ENCODE assay signal across 16 cellular contexts in the genomic region with DNA sequence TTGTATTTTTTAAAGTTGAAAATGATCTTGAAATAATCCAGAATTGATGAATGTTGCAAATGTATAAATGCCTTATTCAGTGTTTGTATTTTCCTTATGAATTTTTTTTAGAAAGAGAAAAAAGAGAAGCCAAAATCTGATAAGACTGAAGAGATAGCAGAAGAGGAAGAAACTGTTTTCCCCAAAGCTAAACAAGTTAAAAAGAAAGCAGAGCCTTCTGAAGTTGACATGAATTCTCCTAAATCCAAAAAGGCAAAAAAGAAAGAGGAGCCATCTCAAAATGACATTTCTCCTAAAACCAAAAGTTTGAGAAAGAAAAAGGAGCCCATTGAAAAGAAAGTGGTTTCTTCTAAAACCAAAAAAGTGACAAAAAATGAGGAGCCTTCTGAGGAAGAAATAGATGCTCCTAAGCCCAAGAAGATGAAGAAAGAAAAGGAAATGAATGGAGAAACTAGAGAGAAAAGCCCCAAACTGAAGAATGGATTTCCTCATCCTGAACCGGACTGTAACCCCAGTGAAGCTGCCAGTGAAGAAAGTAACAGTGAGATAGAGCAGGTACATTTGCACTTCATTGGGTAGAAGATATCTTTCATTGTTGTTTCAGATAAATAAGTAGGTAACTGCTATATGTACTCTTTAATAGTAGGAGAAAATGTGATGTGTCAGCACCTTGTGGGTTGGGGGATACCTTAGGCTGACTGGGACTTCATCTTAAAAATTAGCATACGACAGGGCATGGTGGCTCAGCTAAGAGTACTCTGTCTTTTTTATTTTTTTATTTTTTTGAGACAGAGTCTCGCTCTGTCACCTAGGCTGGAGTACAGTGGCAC. TPM values are rescaled to one million over a fixed set of nuclear protein-coding genes. Genes with fewer than 3 reads are reported as not detected.
A peak's percentile ranks its signal among the peaks of the same experiment; 100 is the strongest.
DNase-seq lines count a peak whose midpoint lies in the region; ATAC-seq and TF ChIP-seq lines count a peak whose summit lies in the region.
"Had no signal": no experiment of that assay in that cellular context is flagged by ENCODE, and none has a peak within 500 bp of the region (broad histone marks: within the 10 kb centered on the region; RNA-seq: fewer than 3 reads in every experiment).

No MANE protein-coding gene starts in this region.

- H3K9ac ChIP-seq in OCI-LY1 (ENCODE audit: low read length), result no peak overlapping the region

- 0 out of 2 replicates have a peak overlapping the region, but pooled peaks have one; percentile 21 for H3K4me2 ChIP-seq in OCI-LY1 (ENCODE audit: low read length)

- no peak overlapping the region for H2AFZ ChIP-seq in OCI-LY1 (ENCODE audit: low read length)

- H3F3A ChIP-seq in OCI-LY1 (ENCODE audit: insufficient read depth, low read length), result no peaks in the 10 kb centered on the region; the same call in 1 of the 2 replicates

- H3K9me3 ChIP-seq in OCI-LY1 (ENCODE audit: low read length), result no peaks in the 10 kb centered on the region

- no peak for DNase-seq in activated T-cell treated with anti-CD3 and anti-CD28 coated beads, Interleukin-2, amount 50 U/mL, for 72 hours
- DNase-seq in activated T-cell treated with anti-CD3 and anti-CD28 coated beads for 4 hours (no peak), NCI-H2171 (lab: John Stamatoyannopoulos, UW) (no peak), NCI-H345 (lab: John Stamatoyannopoulos, UW) (no peak), NCI-H524 treated with DMSO at 0.1 percent for 48 hours (lab: John Stamatoyannopoulos, UW) (no peak)
- DNase-seq in activated naive CD8-positive, alpha-beta T cell treated with anti-CD3 and anti-CD28 coated beads, Interleukin-2, amount 50 U/mL, for 24 hours, result no peak
- no peak for DNase-seq in stimulated activated effector memory CD8-positive, alpha-beta T cell treated with anti-CD3 and anti-CD28 coated beads, Interleukin-12 subunit alpha, Interleukin-12 subunit beta, amount 100 ng/mL, for 72 hours (ENCODE audit: low spot score in 2 of 2)
- DNase-seq: activated CD4-positive, alpha-beta T cell treated with anti-CD3 and anti-CD28 coated beads, Interleukin-2, amount 50 U/mL, for 48 hours; aorta; DMS153; dorsolateral prefrontal cortex; Kasumi-1; NCI-H2107; stimulated activated CD4-positive, alpha-beta T cell treated with anti-CD3 and anti-CD28 coated beads, Interleukin-15, amount 100 ng/mL, for 24 hours; SW 1271 had no signal

- ATAC-seq in activated T-cell treated with anti-CD3 and anti-CD28 coated beads, Interleukin-2, amount 50 U/mL, for 72 hours (replicated peaks in 1 of 2), result no peak
- no peak for ATAC-seq in activated naive CD8-positive, alpha-beta T cell treated with anti-CD3 and anti-CD28 coated beads, Interleukin-2, amount 50 U/mL, for 24 hours
- ATAC-seq in stimulated activated effector memory CD8-positive, alpha-beta T cell treated with anti-CD3 and anti-CD28 coated beads, Interleukin-12 subunit alpha, Interleukin-12 subunit beta, amount 100 ng/mL, for 72 hours, result no peak

- H3K4me1 Mint-ChIP-seq in activated T-cell treated with anti-CD3 and anti-CD28 coated beads, Interleukin-2, amount 50 U/mL, for 72 hours (ENCODE audit: low read depth), result peaks cover 47% of the 10 kb centered on the region
- H3K4me1 Mint-ChIP-seq in activated naive CD8-positive, alpha-beta T cell treated with anti-CD3 and anti-CD28 coated beads, Interleukin-2, amount 50 U/mL, for 24 hours, result peaks cover 55% of the 10 kb centered on the region
- H3K4me1 Mint-ChIP-seq in stimulated activated effector memory CD8-positive, alpha-beta T cell treated with anti-CD3 and anti-CD28 coated beads, Interleukin-12 subunit alpha, Interleukin-12 subunit beta, amount 100 ng/mL, for 72 hours, result peaks cover 46% of the 10 kb centered on the region

- peak overlapping the region; percentile 83 for H3K27ac Mint-ChIP-seq in activated T-cell treated with anti-CD3 and anti-CD28 coated beads, Interleukin-2, amount 50 U/mL, for 72 hours
- peak overlapping the region; percentile 56 for H3K27ac Mint-ChIP-seq in activated naive CD8-positive, alpha-beta T cell treated with anti-CD3 and anti-CD28 coated beads, Interleukin-2, amount 50 U/mL, for 24 hours
- H3K27ac Mint-ChIP-seq in stimulated activated effector memory CD8-positive, alpha-beta T cell treated with anti-CD3 and anti-CD28 coated beads, Interleukin-12 subunit alpha, Interleukin-12 subunit beta, amount 100 ng/mL, for 72 hours, result peak overlapping the region; percentile 79

- no peak for TF ChIP-seq CTCF in OCI-LY1 (IDR thresholded peaks at IDR 0.05; ENCODE audit: low read length)

- no peaks in the 10 kb centered on the region for H3K9me2 ChIP-seq in OCI-LY1 (ENCODE audit: low read depth, low read length)

- H3K27me3 Mint-ChIP-seq in activated T-cell treated with anti-CD3 and anti-CD28 coated beads, Interleukin-2, amount 50 U/mL, for 72 hours (ENCODE audit: low read depth), result no peaks in the 10 kb centered on the region
- no peaks in the 10 kb centered on the region for H3K27me3 Mint-ChIP-seq in activated naive CD8-positive, alpha-beta T cell treated with anti-CD3 and anti-CD28 coated beads, Interleukin-2, amount 50 U/mL, for 24 hours

- H3K36me3 ChIP-seq in OCI-LY1 (ENCODE audit: insufficient read depth, low read length), result peaks cover 75% of the 10 kb centered on the region

- peak overlapping the region; percentile 35 to 61 for H3K4me3 Mint-ChIP-seq in activated T-cell treated with anti-CD3 and anti-CD28 coated beads, Interleukin-2, amount 50 U/mL, for 72 hours
- peak overlapping the region; percentile 60 for H3K4me3 Mint-ChIP-seq in activated naive CD8-positive, alpha-beta T cell treated with anti-CD3 and anti-CD28 coated beads, Interleukin-2, amount 50 U/mL, for 24 hours
- peak overlapping the region; percentile 100 for H3K4me3 Mint-ChIP-seq in stimulated activated effector memory CD8-positive, alpha-beta T cell treated with anti-CD3 and anti-CD28 coated beads, Interleukin-12 subunit alpha, Interleukin-12 subunit beta, amount 100 ng/mL, for 72 hours

- H3K9me3 Mint-ChIP-seq in activated T-cell treated with anti-CD3 and anti-CD28 coated beads, Interleukin-2, amount 50 U/mL, for 72 hours, result no peaks in the 10 kb centered on the region
- no peaks in the 10 kb centered on the region for H3K9me3 Mint-ChIP-seq in activated naive CD8-positive, alpha-beta T cell treated with anti-CD3 and anti-CD28 coated beads, Interleukin-2, amount 50 U/mL, for 24 hours
- no peaks in the 10 kb centered on the region for H3K9me3 Mint-ChIP-seq in stimulated activated effector memory CD8-positive, alpha-beta T cell treated with anti-CD3 and anti-CD28 coated beads, Interleukin-12 subunit alpha, Interleukin-12 subunit beta, amount 100 ng/mL, for 72 hours

- H3K4me3 ChIP-seq in OCI-LY1 (ENCODE audit: low read depth, low read length, poor library complexity, severe bottlenecking), result no peak overlapping the region
- H3K4me3 ChIP-seq: dorsolateral prefrontal cortex had no signal

- peaks cover 32% of the 10 kb centered on the region for H3K4me1 ChIP-seq in OCI-LY1 (ENCODE audit: insufficient read depth, low read length, severe bottlenecking)

- no peaks in the 10 kb centered on the region for H3K27me3 ChIP-seq in OCI-LY1 (ENCODE audit: insufficient read depth, low read length)
- H3K27me3 ChIP-seq: dorsolateral prefrontal cortex had no signal

- peaks cover 15 to 43% of the 10 kb centered on the region in 2 donors for H3K36me3 Mint-ChIP-seq in activated T-cell treated with anti-CD3 and anti-CD28 coated beads, Interleukin-2, amount 50 U/mL, for 72 hours (ENCODE audit: insufficient read depth in 2 of 2)
- peaks cover 75% of the 10 kb centered on the region for H3K36me3 Mint-ChIP-seq in activated naive CD8-positive, alpha-beta T cell treated with anti-CD3 and anti-CD28 coated beads, Interleukin-2, amount 50 U/mL, for 24 hours (ENCODE audit: low read depth)
- peaks cover 97% of the 10 kb centered on the region for H3K36me3 Mint-ChIP-seq in stimulated activated effector memory CD8-positive, alpha-beta T cell treated with anti-CD3 and anti-CD28 coated beads, Interleukin-12 subunit alpha, Interleukin-12 subunit beta, amount 100 ng/mL, for 72 hours

- H3K79me2 ChIP-seq in OCI-LY1 (ENCODE audit: insufficient read depth, low read length), result peaks cover 60% of the 10 kb centered on the region

- 0 out of 2 replicates have a peak, but pooled peaks cover 3% of the 10 kb centered on the region for H4K20me1 ChIP-seq in OCI-LY1 (ENCODE audit: insufficient read depth, low read length)

- no peak overlapping the region for H3K27ac ChIP-seq in OCI-LY1 (ENCODE audit: low read depth, low read length, poor library complexity, severe bottlenecking)
- H3K27ac ChIP-seq: dorsolateral prefrontal cortex had no signal

RNA-seq across cellular contexts. Expression of gene DDX21, which starts 3.9 kb away (rescaled TPM):
- total RNA-seq in activated T-cell treated with anti-CD3 and anti-CD28 coated beads, Interleukin-2, amount 50 U/mL, for 72 hours, result 100 to 1,000 TPM; 138 to 148 TPM

RNA-seq across cellular contexts. Expression of gene KIFBP, which starts 28.7 kb away (rescaled TPM):
- total RNA-seq in activated T-cell treated with anti-CD3 and anti-CD28 coated beads, Interleukin-2, amount 50 U/mL, for 72 hours, result 10 to 100 TPM; 16.3 to 17.5 TPM

RNA-seq across cellular contexts. Expression of gene DDX50, which starts 58.8 kb away (rescaled TPM):
- total RNA-seq in activated T-cell treated with anti-CD3 and anti-CD28 coated beads, Interleukin-2, amount 50 U/mL, for 72 hours, result 10 to 100 TPM; 61.8 to 62.8 TPM

Comparison
In these comparisons a context has a peak if more than half of its experiments do, and no peak if none do; other contexts are left out.
1. H3K4me3 Mint-ChIP-seq: peak in every context shown above with its lines; median percentile 100 in stimulated activated effector memory CD8-positive, alpha-beta T cell treated with anti-CD3 and anti-CD28 coated beads, Interleukin-12 subunit alpha, Interleukin-12 subunit beta, amount 100 ng/mL, for 72 hours; 60 in activated naive CD8-positive, alpha-beta T cell treated with anti-CD3 and anti-CD28 coated beads, Interleukin-2, amount 50 U/mL, for 24 hours; 48 in activated T-cell treated with anti-CD3 and anti-CD28 coated beads, Interleukin-2, amount 50 U/mL, for 72 hours.